Comparison of ENCODE assay signal across 1 cellular context in the genomic region with DNA sequence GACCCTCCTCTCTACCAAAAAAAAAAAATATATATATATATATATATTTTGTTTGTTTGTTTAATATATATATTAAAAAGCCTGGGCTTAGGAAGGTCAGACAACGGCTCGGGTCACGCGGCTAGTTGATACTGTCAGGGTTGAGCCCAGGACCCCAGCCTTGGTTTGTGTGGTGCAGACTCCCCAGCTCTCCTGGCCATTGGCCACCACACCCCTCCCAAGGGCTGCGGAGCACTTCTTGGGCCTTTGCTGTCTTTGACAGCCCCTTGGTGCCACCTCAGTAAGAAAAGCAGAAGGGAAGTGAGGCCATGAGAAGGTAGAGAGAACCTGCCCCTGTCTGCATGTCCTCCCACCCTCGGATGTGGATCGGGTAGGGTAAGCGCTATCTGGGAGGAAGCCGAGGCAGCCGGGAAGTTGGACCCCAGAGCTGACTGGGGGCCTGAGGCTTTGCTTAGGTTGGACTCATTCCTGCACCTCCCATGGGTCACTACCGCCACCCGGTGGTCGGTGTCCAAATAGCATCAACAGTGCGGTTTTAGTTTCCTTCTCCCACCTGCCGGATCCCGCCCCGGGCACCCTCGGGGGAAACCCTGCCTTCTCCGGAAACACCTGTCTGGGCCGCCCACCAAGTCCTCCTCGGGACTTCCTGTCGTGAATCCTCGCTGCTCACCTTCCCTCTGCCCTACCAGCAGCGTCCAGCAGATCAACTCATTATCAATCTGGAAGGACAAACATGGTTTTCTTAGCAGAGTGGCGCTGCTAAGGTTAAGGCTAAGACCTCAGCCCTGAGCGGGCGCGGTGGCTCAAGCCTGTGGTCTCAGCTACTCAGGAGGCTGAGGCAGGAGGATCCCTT.
TF ChIP-seq lines count a peak whose summit lies in the region.

No MANE protein-coding gene starts in this region.

TF ChIP-seq in K562, 482 proteins besides CTCF, POLR2A, EP300 and RAD21 (continued from another document and continues in another):
- TF ChIP-seq, protein P1, sequence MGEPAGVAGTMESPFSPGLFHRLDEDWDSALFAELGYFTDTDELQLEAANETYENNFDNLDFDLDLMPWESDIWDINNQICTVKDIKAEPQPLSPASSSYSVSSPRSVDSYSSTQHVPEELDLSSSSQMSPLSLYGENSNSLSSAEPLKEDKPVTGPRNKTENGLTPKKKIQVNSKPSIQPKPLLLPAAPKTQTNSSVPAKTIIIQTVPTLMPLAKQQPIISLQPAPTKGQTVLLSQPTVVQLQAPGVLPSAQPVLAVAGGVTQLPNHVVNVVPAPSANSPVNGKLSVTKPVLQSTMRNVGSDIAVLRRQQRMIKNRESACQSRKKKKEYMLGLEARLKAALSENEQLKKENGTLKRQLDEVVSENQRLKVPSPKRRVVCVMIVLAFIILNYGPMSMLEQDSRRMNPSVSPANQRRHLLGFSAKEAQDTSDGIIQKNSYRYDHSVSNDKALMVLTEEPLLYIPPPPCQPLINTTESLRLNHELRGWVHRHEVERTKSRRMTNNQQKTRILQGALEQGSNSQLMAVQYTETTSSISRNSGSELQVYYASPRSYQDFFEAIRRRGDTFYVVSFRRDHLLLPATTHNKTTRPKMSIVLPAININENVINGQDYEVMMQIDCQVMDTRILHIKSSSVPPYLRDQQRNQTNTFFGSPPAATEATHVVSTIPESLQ (CRISPR knock-in tag; IDR thresholded peaks at IDR 0.05), result no peak
- no peak for TF ChIP-seq NFXL1 (CRISPR knock-in tag; IDR thresholded peaks at IDR 0.05)
- TF ChIP-seq TFAM (CRISPR knock-in tag; conservative IDR thresholded peaks at IDR 0.05), result no peak
- no peak for TF ChIP-seq PRPF4 (IDR thresholded peaks at IDR 0.05; ENCODE audit: insufficient read depth, low read depth, low read length, poor library complexity, severe bottlenecking)
- TF ChIP-seq ZFP1 (CRISPR knock-in tag; IDR thresholded peaks at IDR 0.05), result no peak
- no peak for TF ChIP-seq MTF1 (CRISPR knock-in tag; IDR thresholded peaks at IDR 0.05; ENCODE audit: borderline replicate concordance)
- peak; percentile 52; the same call in 1 of the 2 replicates for TF ChIP-seq NBN (IDR thresholded peaks at IDR 0.05; ENCODE audit: low read depth)
- TF ChIP-seq, protein P2, sequence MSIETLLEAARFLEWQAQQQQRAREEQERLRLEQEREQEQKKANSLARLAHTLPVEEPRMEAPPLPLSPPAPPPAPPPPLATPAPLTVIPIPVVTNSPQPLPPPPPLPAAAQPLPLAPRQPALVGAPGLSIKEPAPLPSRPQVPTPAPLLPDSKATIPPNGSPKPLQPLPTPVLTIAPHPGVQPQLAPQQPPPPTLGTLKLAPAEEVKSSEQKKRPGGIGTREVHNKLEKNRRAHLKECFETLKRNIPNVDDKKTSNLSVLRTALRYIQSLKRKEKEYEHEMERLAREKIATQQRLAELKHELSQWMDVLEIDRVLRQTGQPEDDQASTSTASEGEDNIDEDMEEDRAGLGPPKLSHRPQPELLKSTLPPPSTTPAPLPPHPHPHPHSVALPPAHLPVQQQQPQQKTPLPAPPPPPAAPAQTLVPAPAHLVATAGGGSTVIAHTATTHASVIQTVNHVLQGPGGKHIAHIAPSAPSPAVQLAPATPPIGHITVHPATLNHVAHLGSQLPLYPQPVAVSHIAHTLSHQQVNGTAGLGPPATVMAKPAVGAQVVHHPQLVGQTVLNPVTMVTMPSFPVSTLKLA (conservative IDR thresholded peaks at IDR 0.05), result no peak
- no peak for TF ChIP-seq PURB (CRISPR knock-in tag; IDR thresholded peaks at IDR 0.05; ENCODE audit: low read depth)
- TF ChIP-seq, protein P3, sequence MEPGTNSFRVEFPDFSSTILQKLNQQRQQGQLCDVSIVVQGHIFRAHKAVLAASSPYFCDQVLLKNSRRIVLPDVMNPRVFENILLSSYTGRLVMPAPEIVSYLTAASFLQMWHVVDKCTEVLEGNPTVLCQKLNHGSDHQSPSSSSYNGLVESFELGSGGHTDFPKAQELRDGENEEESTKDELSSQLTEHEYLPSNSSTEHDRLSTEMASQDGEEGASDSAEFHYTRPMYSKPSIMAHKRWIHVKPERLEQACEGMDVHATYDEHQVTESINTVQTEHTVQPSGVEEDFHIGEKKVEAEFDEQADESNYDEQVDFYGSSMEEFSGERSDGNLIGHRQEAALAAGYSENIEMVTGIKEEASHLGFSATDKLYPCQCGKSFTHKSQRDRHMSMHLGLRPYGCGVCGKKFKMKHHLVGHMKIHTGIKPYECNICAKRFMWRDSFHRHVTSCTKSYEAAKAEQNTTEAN (CRISPR knock-in tag; IDR thresholded peaks at IDR 0.05), result no peak
- TF ChIP-seq ZNF121 (CRISPR knock-in tag; conservative IDR thresholded peaks at IDR 0.05), result no peak
- TF ChIP-seq, protein P4, sequence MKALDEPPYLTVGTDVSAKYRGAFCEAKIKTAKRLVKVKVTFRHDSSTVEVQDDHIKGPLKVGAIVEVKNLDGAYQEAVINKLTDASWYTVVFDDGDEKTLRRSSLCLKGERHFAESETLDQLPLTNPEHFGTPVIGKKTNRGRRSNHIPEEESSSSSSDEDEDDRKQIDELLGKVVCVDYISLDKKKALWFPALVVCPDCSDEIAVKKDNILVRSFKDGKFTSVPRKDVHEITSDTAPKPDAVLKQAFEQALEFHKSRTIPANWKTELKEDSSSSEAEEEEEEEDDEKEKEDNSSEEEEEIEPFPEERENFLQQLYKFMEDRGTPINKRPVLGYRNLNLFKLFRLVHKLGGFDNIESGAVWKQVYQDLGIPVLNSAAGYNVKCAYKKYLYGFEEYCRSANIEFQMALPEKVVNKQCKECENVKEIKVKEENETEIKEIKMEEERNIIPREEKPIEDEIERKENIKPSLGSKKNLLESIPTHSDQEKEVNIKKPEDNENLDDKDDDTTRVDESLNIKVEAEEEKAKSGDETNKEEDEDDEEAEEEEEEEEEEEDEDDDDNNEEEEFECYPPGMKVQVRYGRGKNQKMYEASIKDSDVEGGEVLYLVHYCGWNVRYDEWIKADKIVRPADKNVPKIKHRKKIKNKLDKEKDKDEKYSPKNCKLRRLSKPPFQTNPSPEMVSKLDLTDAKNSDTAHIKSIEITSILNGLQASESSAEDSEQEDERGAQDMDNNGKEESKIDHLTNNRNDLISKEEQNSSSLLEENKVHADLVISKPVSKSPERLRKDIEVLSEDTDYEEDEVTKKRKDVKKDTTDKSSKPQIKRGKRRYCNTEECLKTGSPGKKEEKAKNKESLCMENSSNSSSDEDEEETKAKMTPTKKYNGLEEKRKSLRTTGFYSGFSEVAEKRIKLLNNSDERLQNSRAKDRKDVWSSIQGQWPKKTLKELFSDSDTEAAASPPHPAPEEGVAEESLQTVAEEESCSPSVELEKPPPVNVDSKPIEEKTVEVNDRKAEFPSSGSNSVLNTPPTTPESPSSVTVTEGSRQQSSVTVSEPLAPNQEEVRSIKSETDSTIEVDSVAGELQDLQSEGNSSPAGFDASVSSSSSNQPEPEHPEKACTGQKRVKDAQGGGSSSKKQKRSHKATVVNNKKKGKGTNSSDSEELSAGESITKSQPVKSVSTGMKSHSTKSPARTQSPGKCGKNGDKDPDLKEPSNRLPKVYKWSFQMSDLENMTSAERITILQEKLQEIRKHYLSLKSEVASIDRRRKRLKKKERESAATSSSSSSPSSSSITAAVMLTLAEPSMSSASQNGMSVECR (CRISPR knock-in tag; IDR thresholded peaks at IDR 0.05), result no peak
- no peak for TF ChIP-seq RBM15 (IDR thresholded peaks at IDR 0.05; ENCODE audit: insufficient read depth, low read length)
- no peak for TF ChIP-seq SIN3A (IDR thresholded peaks at IDR 0.05; ENCODE audit: borderline replicate concordance in 2 of 2, control insufficient read depth in 1 of 2, low read depth in 2 of 2, low read length in 2 of 2)
- no peak for TF ChIP-seq RBM14 (IDR thresholded peaks at IDR 0.05; ENCODE audit: borderline replicate concordance, insufficient read depth, low read depth, low read length)
- TF ChIP-seq, protein P5, sequence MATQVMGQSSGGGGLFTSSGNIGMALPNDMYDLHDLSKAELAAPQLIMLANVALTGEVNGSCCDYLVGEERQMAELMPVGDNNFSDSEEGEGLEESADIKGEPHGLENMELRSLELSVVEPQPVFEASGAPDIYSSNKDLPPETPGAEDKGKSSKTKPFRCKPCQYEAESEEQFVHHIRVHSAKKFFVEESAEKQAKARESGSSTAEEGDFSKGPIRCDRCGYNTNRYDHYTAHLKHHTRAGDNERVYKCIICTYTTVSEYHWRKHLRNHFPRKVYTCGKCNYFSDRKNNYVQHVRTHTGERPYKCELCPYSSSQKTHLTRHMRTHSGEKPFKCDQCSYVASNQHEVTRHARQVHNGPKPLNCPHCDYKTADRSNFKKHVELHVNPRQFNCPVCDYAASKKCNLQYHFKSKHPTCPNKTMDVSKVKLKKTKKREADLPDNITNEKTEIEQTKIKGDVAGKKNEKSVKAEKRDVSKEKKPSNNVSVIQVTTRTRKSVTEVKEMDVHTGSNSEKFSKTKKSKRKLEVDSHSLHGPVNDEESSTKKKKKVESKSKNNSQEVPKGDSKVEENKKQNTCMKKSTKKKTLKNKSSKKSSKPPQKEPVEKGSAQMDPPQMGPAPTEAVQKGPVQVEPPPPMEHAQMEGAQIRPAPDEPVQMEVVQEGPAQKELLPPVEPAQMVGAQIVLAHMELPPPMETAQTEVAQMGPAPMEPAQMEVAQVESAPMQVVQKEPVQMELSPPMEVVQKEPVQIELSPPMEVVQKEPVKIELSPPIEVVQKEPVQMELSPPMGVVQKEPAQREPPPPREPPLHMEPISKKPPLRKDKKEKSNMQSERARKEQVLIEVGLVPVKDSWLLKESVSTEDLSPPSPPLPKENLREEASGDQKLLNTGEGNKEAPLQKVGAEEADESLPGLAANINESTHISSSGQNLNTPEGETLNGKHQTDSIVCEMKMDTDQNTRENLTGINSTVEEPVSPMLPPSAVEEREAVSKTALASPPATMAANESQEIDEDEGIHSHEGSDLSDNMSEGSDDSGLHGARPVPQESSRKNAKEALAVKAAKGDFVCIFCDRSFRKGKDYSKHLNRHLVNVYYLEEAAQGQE (CRISPR knock-in tag; IDR thresholded peaks at IDR 0.05; ENCODE audit: low read depth), result 0 out of 2 replicates have a peak, but pooled peaks have one; percentile 19
- TF ChIP-seq, protein P6, sequence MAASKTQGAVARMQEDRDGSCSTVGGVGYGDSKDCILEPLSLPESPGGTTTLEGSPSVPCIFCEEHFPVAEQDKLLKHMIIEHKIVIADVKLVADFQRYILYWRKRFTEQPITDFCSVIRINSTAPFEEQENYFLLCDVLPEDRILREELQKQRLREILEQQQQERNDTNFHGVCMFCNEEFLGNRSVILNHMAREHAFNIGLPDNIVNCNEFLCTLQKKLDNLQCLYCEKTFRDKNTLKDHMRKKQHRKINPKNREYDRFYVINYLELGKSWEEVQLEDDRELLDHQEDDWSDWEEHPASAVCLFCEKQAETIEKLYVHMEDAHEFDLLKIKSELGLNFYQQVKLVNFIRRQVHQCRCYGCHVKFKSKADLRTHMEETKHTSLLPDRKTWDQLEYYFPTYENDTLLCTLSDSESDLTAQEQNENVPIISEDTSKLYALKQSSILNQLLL (CRISPR knock-in tag; IDR thresholded peaks at IDR 0.05; ENCODE audit: borderline replicate concordance), result no peak
- TF ChIP-seq, protein P7, sequence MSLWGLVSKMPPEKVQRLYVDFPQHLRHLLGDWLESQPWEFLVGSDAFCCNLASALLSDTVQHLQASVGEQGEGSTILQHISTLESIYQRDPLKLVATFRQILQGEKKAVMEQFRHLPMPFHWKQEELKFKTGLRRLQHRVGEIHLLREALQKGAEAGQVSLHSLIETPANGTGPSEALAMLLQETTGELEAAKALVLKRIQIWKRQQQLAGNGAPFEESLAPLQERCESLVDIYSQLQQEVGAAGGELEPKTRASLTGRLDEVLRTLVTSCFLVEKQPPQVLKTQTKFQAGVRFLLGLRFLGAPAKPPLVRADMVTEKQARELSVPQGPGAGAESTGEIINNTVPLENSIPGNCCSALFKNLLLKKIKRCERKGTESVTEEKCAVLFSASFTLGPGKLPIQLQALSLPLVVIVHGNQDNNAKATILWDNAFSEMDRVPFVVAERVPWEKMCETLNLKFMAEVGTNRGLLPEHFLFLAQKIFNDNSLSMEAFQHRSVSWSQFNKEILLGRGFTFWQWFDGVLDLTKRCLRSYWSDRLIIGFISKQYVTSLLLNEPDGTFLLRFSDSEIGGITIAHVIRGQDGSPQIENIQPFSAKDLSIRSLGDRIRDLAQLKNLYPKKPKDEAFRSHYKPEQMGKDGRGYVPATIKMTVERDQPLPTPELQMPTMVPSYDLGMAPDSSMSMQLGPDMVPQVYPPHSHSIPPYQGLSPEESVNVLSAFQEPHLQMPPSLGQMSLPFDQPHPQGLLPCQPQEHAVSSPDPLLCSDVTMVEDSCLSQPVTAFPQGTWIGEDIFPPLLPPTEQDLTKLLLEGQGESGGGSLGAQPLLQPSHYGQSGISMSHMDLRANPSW (CRISPR knock-in tag; IDR thresholded peaks at IDR 0.05), result peak; percentile 33
- TF ChIP-seq, protein P8, sequence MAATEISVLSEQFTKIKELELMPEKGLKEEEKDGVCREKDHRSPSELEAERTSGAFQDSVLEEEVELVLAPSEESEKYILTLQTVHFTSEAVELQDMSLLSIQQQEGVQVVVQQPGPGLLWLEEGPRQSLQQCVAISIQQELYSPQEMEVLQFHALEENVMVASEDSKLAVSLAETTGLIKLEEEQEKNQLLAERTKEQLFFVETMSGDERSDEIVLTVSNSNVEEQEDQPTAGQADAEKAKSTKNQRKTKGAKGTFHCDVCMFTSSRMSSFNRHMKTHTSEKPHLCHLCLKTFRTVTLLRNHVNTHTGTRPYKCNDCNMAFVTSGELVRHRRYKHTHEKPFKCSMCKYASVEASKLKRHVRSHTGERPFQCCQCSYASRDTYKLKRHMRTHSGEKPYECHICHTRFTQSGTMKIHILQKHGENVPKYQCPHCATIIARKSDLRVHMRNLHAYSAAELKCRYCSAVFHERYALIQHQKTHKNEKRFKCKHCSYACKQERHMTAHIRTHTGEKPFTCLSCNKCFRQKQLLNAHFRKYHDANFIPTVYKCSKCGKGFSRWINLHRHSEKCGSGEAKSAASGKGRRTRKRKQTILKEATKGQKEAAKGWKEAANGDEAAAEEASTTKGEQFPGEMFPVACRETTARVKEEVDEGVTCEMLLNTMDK (IDR thresholded peaks at IDR 0.05; ENCODE audit: borderline replicate concordance, insufficient read depth, low read depth, low read length, poor library complexity, severe bottlenecking), result no peak
- TF ChIP-seq ESRRA (IDR thresholded peaks at IDR 0.05; ENCODE audit: borderline replicate concordance, low read depth), result peak; percentile 74; the same call in 1 of the 2 replicates
- TF ChIP-seq SPI1 (IDR thresholded peaks at IDR 0.05; ENCODE audit: borderline replicate concordance, low read depth, low read length), result peak; percentile 20; the same call in 1 of the 2 replicates
- no peak for TF ChIP-seq NFATC3 (IDR thresholded peaks at IDR 0.05)
- TF ChIP-seq BCOR (IDR thresholded peaks at IDR 0.05), result no peak
- TF ChIP-seq NCOR1 (IDR thresholded peaks at IDR 0.05), result no peak
- TF ChIP-seq, protein P9, sequence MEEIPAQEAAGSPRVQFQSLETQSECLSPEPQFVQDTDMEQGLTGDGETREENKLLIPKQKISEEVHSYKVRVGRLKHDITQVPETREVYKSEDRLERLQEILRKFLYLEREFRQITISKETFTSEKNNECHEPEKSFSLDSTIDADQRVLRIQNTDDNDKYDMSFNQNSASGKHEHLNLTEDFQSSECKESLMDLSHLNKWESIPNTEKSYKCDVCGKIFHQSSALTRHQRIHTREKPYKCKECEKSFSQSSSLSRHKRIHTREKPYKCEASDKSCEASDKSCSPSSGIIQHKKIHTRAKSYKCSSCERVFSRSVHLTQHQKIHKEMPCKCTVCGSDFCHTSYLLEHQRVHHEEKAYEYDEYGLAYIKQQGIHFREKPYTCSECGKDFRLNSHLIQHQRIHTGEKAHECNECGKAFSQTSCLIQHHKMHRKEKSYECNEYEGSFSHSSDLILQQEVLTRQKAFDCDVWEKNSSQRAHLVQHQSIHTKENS (CRISPR knock-in tag; IDR thresholded peaks at IDR 0.05), result no peak
- peak; percentile 5 for TF ChIP-seq ZFP36 (IDR thresholded peaks at IDR 0.05; ENCODE audit: low read depth, low read length, partially characterized antibody)
- TF ChIP-seq CBX1 (IDR thresholded peaks at IDR 0.05; ENCODE audit: low read depth), result no peak
- TF ChIP-seq CREBBP (IDR thresholded peaks at IDR 0.05; ENCODE audit: low read depth, low read length), result no peak
- TF ChIP-seq RAD51 (IDR thresholded peaks at IDR 0.05; ENCODE audit: borderline replicate concordance, low read depth), result no peak
- TF ChIP-seq CREM (IDR thresholded peaks at IDR 0.05; ENCODE audit: low read depth), result peak; percentile 29; the same call in 1 of the 2 replicates
